1 cellular context compared by ENCODE assay signal in the genomic region with DNA sequence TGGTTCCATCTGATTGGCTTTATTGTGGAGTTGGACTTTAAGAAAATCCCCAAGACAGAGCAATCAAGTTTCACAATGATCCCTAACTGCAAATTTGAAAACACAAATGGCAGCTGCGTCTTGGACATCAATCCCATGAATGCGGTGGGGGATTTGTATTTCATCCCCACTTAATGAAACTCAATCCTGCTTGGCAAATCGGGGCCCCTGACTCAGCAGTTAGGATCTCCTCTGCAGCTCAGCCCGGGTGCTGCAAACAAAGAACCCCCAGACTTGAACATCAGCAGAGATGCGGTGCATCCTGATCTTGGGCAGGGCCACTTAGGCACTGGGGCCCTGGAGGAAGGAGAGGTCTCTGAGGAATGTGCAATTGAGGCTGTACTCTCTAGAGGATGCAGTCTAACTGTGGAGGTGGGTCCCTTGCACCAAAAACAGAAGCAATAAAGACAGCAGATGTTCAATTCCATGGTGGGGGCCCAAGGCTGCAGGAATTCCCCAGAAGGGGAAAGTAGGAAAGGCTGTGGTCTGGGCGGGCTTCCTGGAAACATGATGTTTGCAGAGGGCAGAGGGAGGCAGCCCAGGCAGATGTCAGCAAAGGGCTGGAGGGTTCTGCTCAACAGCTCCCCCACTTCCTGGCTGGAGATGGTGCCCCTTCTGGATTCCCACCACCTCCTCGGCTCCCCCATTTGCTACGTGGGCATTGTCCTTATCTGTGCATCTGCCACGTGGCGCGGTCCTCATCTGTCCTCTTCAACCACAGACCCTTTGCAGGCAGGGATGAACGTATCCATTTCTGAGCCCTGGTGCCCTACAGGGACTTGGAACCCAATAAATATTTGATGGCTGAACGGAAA.
A peak's percentile ranks its signal among the peaks of the same experiment; 100 is the strongest.
TF ChIP-seq lines count a peak whose summit lies in the region.

No MANE protein-coding gene starts in this region.

TF ChIP-seq in HepG2, 621 proteins besides CTCF, POLR2A, EP300 and RAD21:
- TF ChIP-seq, protein P1, sequence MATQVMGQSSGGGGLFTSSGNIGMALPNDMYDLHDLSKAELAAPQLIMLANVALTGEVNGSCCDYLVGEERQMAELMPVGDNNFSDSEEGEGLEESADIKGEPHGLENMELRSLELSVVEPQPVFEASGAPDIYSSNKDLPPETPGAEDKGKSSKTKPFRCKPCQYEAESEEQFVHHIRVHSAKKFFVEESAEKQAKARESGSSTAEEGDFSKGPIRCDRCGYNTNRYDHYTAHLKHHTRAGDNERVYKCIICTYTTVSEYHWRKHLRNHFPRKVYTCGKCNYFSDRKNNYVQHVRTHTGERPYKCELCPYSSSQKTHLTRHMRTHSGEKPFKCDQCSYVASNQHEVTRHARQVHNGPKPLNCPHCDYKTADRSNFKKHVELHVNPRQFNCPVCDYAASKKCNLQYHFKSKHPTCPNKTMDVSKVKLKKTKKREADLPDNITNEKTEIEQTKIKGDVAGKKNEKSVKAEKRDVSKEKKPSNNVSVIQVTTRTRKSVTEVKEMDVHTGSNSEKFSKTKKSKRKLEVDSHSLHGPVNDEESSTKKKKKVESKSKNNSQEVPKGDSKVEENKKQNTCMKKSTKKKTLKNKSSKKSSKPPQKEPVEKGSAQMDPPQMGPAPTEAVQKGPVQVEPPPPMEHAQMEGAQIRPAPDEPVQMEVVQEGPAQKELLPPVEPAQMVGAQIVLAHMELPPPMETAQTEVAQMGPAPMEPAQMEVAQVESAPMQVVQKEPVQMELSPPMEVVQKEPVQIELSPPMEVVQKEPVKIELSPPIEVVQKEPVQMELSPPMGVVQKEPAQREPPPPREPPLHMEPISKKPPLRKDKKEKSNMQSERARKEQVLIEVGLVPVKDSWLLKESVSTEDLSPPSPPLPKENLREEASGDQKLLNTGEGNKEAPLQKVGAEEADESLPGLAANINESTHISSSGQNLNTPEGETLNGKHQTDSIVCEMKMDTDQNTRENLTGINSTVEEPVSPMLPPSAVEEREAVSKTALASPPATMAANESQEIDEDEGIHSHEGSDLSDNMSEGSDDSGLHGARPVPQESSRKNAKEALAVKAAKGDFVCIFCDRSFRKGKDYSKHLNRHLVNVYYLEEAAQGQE (IDR thresholded peaks at IDR 0.05; ENCODE audit: borderline replicate concordance in 1 of 2, low read depth in 1 of 2, low read length in 2 of 2) = no peak
- TF ChIP-seq, protein P2, sequence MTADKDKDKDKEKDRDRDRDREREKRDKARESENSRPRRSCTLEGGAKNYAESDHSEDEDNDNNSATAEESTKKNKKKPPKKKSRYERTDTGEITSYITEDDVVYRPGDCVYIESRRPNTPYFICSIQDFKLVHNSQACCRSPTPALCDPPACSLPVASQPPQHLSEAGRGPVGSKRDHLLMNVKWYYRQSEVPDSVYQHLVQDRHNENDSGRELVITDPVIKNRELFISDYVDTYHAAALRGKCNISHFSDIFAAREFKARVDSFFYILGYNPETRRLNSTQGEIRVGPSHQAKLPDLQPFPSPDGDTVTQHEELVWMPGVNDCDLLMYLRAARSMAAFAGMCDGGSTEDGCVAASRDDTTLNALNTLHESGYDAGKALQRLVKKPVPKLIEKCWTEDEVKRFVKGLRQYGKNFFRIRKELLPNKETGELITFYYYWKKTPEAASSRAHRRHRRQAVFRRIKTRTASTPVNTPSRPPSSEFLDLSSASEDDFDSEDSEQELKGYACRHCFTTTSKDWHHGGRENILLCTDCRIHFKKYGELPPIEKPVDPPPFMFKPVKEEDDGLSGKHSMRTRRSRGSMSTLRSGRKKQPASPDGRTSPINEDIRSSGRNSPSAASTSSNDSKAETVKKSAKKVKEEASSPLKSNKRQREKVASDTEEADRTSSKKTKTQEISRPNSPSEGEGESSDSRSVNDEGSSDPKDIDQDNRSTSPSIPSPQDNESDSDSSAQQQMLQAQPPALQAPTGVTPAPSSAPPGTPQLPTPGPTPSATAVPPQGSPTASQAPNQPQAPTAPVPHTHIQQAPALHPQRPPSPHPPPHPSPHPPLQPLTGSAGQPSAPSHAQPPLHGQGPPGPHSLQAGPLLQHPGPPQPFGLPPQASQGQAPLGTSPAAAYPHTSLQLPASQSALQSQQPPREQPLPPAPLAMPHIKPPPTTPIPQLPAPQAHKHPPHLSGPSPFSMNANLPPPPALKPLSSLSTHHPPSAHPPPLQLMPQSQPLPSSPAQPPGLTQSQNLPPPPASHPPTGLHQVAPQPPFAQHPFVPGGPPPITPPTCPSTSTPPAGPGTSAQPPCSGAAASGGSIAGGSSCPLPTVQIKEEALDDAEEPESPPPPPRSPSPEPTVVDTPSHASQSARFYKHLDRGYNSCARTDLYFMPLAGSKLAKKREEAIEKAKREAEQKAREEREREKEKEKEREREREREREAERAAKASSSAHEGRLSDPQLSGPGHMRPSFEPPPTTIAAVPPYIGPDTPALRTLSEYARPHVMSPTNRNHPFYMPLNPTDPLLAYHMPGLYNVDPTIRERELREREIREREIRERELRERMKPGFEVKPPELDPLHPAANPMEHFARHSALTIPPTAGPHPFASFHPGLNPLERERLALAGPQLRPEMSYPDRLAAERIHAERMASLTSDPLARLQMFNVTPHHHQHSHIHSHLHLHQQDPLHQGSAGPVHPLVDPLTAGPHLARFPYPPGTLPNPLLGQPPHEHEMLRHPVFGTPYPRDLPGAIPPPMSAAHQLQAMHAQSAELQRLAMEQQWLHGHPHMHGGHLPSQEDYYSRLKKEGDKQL (CRISPR knock-in tag; IDR thresholded peaks at IDR 0.05; ENCODE audit: low read depth) = no peak
- TF ChIP-seq YEATS4 (CRISPR knock-in tag; IDR thresholded peaks at IDR 0.05; ENCODE audit: borderline replicate concordance) (no peak), ZNF160 (CRISPR knock-in tag; IDR thresholded peaks at IDR 0.05) (no peak), HOXA9 (CRISPR knock-in tag; IDR thresholded peaks at IDR 0.05; ENCODE audit: borderline replicate concordance) (no peak), MAFK (conservative IDR thresholded peaks at IDR 0.05 in 1 of 2, IDR thresholded peaks at IDR 0.05 in 1 of 2; ENCODE audit: low read length in 2 of 2) (peak in 1 of 2 experiments; percentile 18; a peak in 1 of 4 replicates), ZNF143 (CRISPR knock-in tag; IDR thresholded peaks at IDR 0.05) (no peak), ZMYM3 (CRISPR knock-in tag; IDR thresholded peaks at IDR 0.05) (no peak)
